In genomic region chr2:8582191-8582849, GRCh38 we compare ENCODE assay signal across 1 cellular context.
TF ChIP-seq lines count a peak whose summit lies in the region.

No MANE protein-coding gene starts in this region.

TF ChIP-seq in WTC11, 78 proteins besides CTCF, POLR2A, EP300 and RAD21 (continued from another document):
- TF ChIP-seq, protein P1, sequence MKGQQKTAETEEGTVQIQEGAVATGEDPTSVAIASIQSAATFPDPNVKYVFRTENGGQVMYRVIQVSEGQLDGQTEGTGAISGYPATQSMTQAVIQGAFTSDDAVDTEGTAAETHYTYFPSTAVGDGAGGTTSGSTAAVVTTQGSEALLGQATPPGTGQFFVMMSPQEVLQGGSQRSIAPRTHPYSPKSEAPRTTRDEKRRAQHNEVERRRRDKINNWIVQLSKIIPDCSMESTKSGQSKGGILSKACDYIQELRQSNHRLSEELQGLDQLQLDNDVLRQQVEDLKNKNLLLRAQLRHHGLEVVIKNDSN (CRISPR knock-in tag; IDR thresholded peaks at IDR 0.05) = no peak
- TF ChIP-seq RORB (CRISPR knock-in tag; IDR thresholded peaks at IDR 0.05) = no peak
